Comparison of ENCODE assay signal across 14 cellular contexts in the genomic region with DNA sequence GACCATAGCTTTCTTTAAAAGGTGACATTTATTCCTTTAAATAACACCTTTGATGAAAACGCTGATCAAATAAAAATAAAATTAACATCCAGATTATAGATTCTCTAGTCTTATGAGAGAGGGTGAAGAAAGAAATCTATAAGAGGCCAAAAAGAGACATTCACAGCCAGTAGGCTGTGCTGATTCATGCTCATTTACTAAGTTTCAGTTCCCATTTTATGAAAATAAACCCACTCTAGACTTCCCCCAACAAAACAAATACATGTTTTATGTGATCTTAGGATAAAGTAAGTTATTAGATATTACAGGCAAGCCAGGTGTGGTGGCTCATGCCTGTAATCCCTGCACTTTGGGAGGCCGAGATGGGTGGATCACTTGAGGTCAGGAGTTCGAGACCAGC. TPM values are rescaled to one million over a fixed set of nuclear protein-coding genes. Genes with fewer than 3 reads are reported as not detected.
DNase-seq lines count a peak whose midpoint lies in the region; ATAC-seq and TF ChIP-seq lines count a peak whose summit lies in the region.
"Had no signal": no experiment of that assay in that cellular context is flagged by ENCODE, and none has a peak within 500 bp of the region (broad histone marks: within the 10 kb centered on the region; RNA-seq: fewer than 3 reads in every experiment).

No MANE protein-coding gene starts in this region.

- TF ChIP-seq CTCF in lower lobe of right lung (IDR thresholded peaks at IDR 0.05), result no peak

- ATAC-seq in GM18511 (IDR thresholded peaks at IDR 0.05; ENCODE audit: unreplicated experiment) (peak; percentile 84), GM21390 (IDR thresholded peaks at IDR 0.05; ENCODE audit: unreplicated experiment) (peak; percentile 68), HG03097 (IDR thresholded peaks at IDR 0.05; ENCODE audit: low FRiP score, unreplicated experiment) (peak; percentile 71), lower lobe of right lung (no peak)

- no peak overlapping the region for H3K4me3 ChIP-seq in lower lobe of right lung
- H3K4me3 ChIP-seq: lung, MG63, ovary had no signal

- peak; percentile 70 for DNase-seq in NOMO-1 treated with dmso at 0.1 percent for 144 hours (lab: John Stamatoyannopoulos, UW; ENCODE audit: unreplicated experiment)
- DNase-seq in medulla oblongata (ENCODE audit: extremely low spot score), result no peak
- no peak for DNase-seq in kidney glomerular epithelial cell (lab: John Stamatoyannopoulos, UW)
- DNase-seq in UCSD-AML1 (lab: John Stamatoyannopoulos, UW; ENCODE audit: unreplicated experiment), result no peak
- no peak for DNase-seq in lower lobe of right lung
- DNase-seq: activated CD4-positive, alpha-beta T cell treated with anti-CD3 and anti-CD28 coated beads, Interleukin-2, amount 10 ng/mL, durations not matched to agents 7 days and 5 days; MG63; NCI-H526; ovary had no signal

- no peak overlapping the region for H3K27ac ChIP-seq in lower lobe of right lung
- H3K27ac ChIP-seq: HL-60, ovary had no signal

- intact Hi-C loops in lower lobe of right lung (cut with DNase I), result no loop called here

- no peaks in the 10 kb centered on the region for H3K4me1 ChIP-seq in lower lobe of right lung

- H3K27me3 ChIP-seq in lower lobe of right lung (ENCODE audit: low read depth), result no peaks in the 10 kb centered on the region
- H3K27me3 ChIP-seq: MG63, ovary had no signal

- no peaks in the 10 kb centered on the region for H3K36me3 ChIP-seq in lower lobe of right lung
- H3K36me3 ChIP-seq: MG63, ovary had no signal

- H3K9me3 ChIP-seq in lower lobe of right lung, result no peaks in the 10 kb centered on the region
- H3K9me3 ChIP-seq: MG63, ovary had no signal

RNA-seq across cellular contexts. Expression of a gene that starts 21.1 kb away (rescaled TPM):
- 1.9 TPM for total RNA-seq in lower lobe of right lung
- total RNA-seq: activated CD4-positive, alpha-beta T cell treated with anti-CD3 and anti-CD28 coated beads, Interleukin-2, amount 10 ng/mL, durations not matched to agents 7 days and 5 days had no signal

Comparison
In these comparisons a context has a peak if more than half of its experiments do, and no peak if none do; other contexts are left out.
1. ATAC-seq: peak in GM18511 (single experiment), GM21390 (single experiment) and HG03097 (single experiment); none in lower lobe of right lung (0 of 2).